In the genomic region with DNA sequence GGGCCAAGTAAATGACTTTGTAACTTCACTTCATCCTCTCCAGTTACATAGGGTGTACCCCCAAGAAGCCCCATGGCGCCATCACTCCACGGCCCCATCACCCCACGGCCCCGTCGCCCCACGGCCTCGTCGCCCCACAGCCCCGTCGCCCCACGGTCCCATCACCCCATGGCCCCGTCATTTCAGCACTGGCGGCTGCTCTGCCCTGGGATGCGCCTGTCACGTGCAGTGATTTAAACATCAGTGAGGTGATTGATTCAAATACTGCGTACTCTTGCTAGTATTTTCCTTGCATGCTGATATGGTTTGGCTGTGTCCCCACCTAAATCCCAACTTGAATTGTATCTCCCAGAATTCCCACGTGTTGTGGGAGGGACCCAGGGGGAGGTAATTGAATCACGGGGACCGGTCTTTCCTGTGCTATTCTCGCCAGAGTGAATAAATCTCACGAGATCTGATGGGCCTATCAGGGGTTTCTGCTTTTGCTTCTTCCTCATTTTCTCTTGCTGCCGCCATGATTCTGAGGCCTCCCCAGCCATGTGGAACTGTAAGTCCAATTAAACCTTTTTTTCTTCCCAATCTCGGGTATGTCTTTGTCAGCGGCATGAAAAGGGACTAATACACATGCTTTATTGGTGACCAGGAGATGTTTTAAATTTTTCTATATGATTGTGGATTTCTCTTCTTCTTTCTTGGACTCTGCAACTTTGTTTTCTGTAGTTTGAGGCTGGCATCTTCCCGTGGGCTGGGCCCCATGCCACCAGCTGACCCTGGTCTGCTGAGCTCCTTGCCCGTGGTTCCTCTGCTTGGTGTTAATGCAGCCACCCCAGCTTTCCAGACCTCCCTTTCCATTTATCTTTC, we compare ENCODE assay signal across 1 cellular context.
TF ChIP-seq lines count a peak whose summit lies in the region.

No MANE protein-coding gene starts in this region.

TF ChIP-seq in K562, 482 proteins besides CTCF, POLR2A, EP300 and RAD21 (continued from another document and continues in another):
- TF ChIP-seq C11orf30 (IDR thresholded peaks at IDR 0.05; ENCODE audit: low read depth), result peak; percentile 16; the same call in 1 of the 2 replicates
- no peak for TF ChIP-seq CHD4 (IDR thresholded peaks at IDR 0.05; ENCODE audit: insufficient read depth, insufficient replicate concordance, low read depth, low read length, poor library complexity, severe bottlenecking)
- TF ChIP-seq, protein P1, sequence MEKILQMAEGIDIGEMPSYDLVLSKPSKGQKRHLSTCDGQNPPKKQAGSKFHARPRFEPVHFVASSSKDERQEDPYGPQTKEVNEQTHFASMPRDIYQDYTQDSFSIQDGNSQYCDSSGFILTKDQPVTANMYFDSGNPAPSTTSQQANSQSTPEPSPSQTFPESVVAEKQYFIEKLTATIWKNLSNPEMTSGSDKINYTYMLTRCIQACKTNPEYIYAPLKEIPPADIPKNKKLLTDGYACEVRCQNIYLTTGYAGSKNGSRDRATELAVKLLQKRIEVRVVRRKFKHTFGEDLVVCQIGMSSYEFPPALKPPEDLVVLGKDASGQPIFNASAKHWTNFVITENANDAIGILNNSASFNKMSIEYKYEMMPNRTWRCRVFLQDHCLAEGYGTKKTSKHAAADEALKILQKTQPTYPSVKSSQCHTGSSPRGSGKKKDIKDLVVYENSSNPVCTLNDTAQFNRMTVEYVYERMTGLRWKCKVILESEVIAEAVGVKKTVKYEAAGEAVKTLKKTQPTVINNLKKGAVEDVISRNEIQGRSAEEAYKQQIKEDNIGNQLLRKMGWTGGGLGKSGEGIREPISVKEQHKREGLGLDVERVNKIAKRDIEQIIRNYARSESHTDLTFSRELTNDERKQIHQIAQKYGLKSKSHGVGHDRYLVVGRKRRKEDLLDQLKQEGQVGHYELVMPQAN (IDR thresholded peaks at IDR 0.05; ENCODE audit: borderline replicate concordance), result peak; percentile 81
- peak; percentile 18; the same call in 1 of the 2 replicates for TF ChIP-seq CC2D1A (IDR thresholded peaks at IDR 0.05)
- TF ChIP-seq POLR2B (IDR thresholded peaks at IDR 0.05; ENCODE audit: low read depth, partially characterized antibody), result peak; percentile 49
- TF ChIP-seq GABPA (tag; conservative IDR thresholded peaks at IDR 0.05; ENCODE audit: low read depth), result 0 out of 2 replicates have a peak, but pooled peaks have one; percentile 29
- TF ChIP-seq MTA1 (IDR thresholded peaks at IDR 0.05; ENCODE audit: borderline replicate concordance), result no peak
- TF ChIP-seq ELF2 (CRISPR knock-in tag; IDR thresholded peaks at IDR 0.05), result peak; percentile 81
- TF ChIP-seq, protein P2, sequence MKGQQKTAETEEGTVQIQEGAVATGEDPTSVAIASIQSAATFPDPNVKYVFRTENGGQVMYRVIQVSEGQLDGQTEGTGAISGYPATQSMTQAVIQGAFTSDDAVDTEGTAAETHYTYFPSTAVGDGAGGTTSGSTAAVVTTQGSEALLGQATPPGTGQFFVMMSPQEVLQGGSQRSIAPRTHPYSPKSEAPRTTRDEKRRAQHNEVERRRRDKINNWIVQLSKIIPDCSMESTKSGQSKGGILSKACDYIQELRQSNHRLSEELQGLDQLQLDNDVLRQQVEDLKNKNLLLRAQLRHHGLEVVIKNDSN (CRISPR knock-in tag; IDR thresholded peaks at IDR 0.05), result peak; percentile 77
- 0 out of 2 replicates have a peak, but pooled peaks have one; percentile 15 for TF ChIP-seq SMAD4 (CRISPR knock-in tag; conservative IDR thresholded peaks at IDR 0.05)
- peak; percentile 69 for TF ChIP-seq ZNF766 (CRISPR knock-in tag; conservative IDR thresholded peaks at IDR 0.05)
- TF ChIP-seq, protein P3, sequence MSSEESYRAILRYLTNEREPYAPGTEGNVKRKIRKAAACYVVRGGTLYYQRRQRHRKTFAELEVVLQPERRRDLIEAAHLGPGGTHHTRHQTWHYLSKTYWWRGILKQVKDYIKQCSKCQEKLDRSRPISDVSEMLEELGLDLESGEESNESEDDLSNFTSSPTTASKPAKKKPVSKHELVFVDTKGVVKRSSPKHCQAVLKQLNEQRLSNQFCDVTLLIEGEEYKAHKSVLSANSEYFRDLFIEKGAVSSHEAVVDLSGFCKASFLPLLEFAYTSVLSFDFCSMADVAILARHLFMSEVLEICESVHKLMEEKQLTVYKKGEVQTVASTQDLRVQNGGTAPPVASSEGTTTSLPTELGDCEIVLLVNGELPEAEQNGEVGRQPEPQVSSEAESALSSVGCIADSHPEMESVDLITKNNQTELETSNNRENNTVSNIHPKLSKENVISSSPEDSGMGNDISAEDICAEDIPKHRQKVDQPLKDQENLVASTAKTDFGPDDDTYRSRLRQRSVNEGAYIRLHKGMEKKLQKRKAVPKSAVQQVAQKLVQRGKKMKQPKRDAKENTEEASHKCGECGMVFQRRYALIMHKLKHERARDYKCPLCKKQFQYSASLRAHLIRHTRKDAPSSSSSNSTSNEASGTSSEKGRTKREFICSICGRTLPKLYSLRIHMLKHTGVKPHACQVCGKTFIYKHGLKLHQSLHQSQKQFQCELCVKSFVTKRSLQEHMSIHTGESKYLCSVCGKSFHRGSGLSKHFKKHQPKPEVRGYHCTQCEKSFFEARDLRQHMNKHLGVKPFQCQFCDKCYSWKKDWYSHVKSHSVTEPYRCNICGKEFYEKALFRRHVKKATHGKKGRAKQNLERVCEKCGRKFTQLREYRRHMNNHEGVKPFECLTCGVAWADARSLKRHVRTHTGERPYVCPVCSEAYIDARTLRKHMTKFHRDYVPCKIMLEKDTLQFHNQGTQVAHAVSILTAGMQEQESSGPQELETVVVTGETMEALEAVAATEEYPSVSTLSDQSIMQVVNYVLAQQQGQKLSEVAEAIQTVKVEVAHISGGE (CRISPR knock-in tag; IDR thresholded peaks at IDR 0.05), result peak in 1 of 3 experiments; percentile 17; a peak in 1 of 6 replicates
- TF ChIP-seq FOXA3 (CRISPR knock-in tag; conservative IDR thresholded peaks at IDR 0.05 in 1 of 2, IDR thresholded peaks at IDR 0.05 in 1 of 2), result peak in 1 of 2 experiments; percentile 38; a peak in 1 of 4 replicates
- no peak for TF ChIP-seq HEY1 (CRISPR knock-in tag; IDR thresholded peaks at IDR 0.05; ENCODE audit: borderline replicate concordance)
- 0 out of 2 replicates have a peak, but pooled peaks have one; percentile 46 for TF ChIP-seq PTTG1 (tag; IDR thresholded peaks at IDR 0.05; ENCODE audit: low read depth)
- no peak for TF ChIP-seq ZNF778 (CRISPR knock-in tag; IDR thresholded peaks at IDR 0.05)
- no peak for TF ChIP-seq HNRNPK (IDR thresholded peaks at IDR 0.05; ENCODE audit: low read depth, low read length, poor library complexity, severe bottlenecking)
- peak; percentile 17; the same call in 1 of the 2 replicates for TF ChIP-seq TAF7 (tag; IDR thresholded peaks at IDR 0.05)
- peak; percentile 28 to 90 (median 42) for TF ChIP-seq YY1 (IDR thresholded peaks at IDR 0.05; ENCODE audit: borderline replicate concordance in 1 of 3, control insufficient read depth in 1 of 3, extremely low read depth in 1 of 3, insufficient read depth in 3 of 3, insufficient read length in 1 of 3, insufficient replicate concordance in 2 of 3, low read depth in 1 of 3, low read length in 2 of 3)
- peak; percentile 57; the same call in 1 of the 2 replicates for TF ChIP-seq POLR2AphosphoS5 (IDR thresholded peaks at IDR 0.05; ENCODE audit: control insufficient read depth, insufficient read depth, low read depth, low read length)
- no peak for TF ChIP-seq FOXJ3 (CRISPR knock-in tag; IDR thresholded peaks at IDR 0.05)
- no peak for TF ChIP-seq PURB (CRISPR knock-in tag; IDR thresholded peaks at IDR 0.05; ENCODE audit: low read depth)
- TF ChIP-seq, protein P4, sequence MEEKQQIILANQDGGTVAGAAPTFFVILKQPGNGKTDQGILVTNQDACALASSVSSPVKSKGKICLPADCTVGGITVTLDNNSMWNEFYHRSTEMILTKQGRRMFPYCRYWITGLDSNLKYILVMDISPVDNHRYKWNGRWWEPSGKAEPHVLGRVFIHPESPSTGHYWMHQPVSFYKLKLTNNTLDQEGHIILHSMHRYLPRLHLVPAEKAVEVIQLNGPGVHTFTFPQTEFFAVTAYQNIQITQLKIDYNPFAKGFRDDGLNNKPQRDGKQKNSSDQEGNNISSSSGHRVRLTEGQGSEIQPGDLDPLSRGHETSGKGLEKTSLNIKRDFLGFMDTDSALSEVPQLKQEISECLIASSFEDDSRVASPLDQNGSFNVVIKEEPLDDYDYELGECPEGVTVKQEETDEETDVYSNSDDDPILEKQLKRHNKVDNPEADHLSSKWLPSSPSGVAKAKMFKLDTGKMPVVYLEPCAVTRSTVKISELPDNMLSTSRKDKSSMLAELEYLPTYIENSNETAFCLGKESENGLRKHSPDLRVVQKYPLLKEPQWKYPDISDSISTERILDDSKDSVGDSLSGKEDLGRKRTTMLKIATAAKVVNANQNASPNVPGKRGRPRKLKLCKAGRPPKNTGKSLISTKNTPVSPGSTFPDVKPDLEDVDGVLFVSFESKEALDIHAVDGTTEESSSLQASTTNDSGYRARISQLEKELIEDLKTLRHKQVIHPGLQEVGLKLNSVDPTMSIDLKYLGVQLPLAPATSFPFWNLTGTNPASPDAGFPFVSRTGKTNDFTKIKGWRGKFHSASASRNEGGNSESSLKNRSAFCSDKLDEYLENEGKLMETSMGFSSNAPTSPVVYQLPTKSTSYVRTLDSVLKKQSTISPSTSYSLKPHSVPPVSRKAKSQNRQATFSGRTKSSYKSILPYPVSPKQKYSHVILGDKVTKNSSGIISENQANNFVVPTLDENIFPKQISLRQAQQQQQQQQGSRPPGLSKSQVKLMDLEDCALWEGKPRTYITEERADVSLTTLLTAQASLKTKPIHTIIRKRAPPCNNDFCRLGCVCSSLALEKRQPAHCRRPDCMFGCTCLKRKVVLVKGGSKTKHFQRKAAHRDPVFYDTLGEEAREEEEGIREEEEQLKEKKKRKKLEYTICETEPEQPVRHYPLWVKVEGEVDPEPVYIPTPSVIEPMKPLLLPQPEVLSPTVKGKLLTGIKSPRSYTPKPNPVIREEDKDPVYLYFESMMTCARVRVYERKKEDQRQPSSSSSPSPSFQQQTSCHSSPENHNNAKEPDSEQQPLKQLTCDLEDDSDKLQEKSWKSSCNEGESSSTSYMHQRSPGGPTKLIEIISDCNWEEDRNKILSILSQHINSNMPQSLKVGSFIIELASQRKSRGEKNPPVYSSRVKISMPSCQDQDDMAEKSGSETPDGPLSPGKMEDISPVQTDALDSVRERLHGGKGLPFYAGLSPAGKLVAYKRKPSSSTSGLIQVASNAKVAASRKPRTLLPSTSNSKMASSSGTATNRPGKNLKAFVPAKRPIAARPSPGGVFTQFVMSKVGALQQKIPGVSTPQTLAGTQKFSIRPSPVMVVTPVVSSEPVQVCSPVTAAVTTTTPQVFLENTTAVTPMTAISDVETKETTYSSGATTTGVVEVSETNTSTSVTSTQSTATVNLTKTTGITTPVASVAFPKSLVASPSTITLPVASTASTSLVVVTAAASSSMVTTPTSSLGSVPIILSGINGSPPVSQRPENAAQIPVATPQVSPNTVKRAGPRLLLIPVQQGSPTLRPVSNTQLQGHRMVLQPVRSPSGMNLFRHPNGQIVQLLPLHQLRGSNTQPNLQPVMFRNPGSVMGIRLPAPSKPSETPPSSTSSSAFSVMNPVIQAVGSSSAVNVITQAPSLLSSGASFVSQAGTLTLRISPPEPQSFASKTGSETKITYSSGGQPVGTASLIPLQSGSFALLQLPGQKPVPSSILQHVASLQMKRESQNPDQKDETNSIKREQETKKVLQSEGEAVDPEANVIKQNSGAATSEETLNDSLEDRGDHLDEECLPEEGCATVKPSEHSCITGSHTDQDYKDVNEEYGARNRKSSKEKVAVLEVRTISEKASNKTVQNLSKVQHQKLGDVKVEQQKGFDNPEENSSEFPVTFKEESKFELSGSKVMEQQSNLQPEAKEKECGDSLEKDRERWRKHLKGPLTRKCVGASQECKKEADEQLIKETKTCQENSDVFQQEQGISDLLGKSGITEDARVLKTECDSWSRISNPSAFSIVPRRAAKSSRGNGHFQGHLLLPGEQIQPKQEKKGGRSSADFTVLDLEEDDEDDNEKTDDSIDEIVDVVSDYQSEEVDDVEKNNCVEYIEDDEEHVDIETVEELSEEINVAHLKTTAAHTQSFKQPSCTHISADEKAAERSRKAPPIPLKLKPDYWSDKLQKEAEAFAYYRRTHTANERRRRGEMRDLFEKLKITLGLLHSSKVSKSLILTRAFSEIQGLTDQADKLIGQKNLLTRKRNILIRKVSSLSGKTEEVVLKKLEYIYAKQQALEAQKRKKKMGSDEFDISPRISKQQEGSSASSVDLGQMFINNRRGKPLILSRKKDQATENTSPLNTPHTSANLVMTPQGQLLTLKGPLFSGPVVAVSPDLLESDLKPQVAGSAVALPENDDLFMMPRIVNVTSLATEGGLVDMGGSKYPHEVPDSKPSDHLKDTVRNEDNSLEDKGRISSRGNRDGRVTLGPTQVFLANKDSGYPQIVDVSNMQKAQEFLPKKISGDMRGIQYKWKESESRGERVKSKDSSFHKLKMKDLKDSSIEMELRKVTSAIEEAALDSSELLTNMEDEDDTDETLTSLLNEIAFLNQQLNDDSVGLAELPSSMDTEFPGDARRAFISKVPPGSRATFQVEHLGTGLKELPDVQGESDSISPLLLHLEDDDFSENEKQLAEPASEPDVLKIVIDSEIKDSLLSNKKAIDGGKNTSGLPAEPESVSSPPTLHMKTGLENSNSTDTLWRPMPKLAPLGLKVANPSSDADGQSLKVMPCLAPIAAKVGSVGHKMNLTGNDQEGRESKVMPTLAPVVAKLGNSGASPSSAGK (IDR thresholded peaks at IDR 0.05), result peak; percentile 95
- TF ChIP-seq DIDO1 (tag; IDR thresholded peaks at IDR 0.05; ENCODE audit: low read depth), result peak; percentile 74
- no peak for TF ChIP-seq SRSF3 (IDR thresholded peaks at IDR 0.05; ENCODE audit: insufficient read depth, low read length)
- TF ChIP-seq HDAC1 (IDR thresholded peaks at IDR 0.05), result peak in 1 of 2 experiments; percentile 43; a peak in 1 of 4 replicates
- no peak for TF ChIP-seq SIN3A (IDR thresholded peaks at IDR 0.05; ENCODE audit: borderline replicate concordance in 2 of 2, control insufficient read depth in 1 of 2, low read depth in 2 of 2, low read length in 2 of 2)
- TF ChIP-seq, protein P5, sequence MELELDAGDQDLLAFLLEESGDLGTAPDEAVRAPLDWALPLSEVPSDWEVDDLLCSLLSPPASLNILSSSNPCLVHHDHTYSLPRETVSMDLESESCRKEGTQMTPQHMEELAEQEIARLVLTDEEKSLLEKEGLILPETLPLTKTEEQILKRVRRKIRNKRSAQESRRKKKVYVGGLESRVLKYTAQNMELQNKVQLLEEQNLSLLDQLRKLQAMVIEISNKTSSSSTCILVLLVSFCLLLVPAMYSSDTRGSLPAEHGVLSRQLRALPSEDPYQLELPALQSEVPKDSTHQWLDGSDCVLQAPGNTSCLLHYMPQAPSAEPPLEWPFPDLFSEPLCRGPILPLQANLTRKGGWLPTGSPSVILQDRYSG (tag; conservative IDR thresholded peaks at IDR 0.05; ENCODE audit: low read depth), result peak; percentile 70; the same call in 1 of the 2 replicates
- TF ChIP-seq POLR2H (tag; IDR thresholded peaks at IDR 0.05; ENCODE audit: low read depth), result peak; percentile 79
- TF ChIP-seq FOXM1 (IDR thresholded peaks at IDR 0.05; ENCODE audit: low read depth), result no peak
- no peak for TF ChIP-seq FOXM1 (CRISPR knock-in tag; IDR thresholded peaks at IDR 0.05; ENCODE audit: low read depth)
- TF ChIP-seq, protein P6, sequence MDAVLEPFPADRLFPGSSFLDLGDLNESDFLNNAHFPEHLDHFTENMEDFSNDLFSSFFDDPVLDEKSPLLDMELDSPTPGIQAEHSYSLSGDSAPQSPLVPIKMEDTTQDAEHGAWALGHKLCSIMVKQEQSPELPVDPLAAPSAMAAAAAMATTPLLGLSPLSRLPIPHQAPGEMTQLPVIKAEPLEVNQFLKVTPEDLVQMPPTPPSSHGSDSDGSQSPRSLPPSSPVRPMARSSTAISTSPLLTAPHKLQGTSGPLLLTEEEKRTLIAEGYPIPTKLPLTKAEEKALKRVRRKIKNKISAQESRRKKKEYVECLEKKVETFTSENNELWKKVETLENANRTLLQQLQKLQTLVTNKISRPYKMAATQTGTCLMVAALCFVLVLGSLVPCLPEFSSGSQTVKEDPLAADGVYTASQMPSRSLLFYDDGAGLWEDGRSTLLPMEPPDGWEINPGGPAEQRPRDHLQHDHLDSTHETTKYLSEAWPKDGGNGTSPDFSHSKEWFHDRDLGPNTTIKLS (IDR thresholded peaks at IDR 0.05; ENCODE audit: borderline replicate concordance, low read depth), result peak; percentile 86
- TF ChIP-seq EP400 (IDR thresholded peaks at IDR 0.05), result peak; percentile 92
- peak; percentile 19 for TF ChIP-seq BRD9 (IDR thresholded peaks at IDR 0.05; ENCODE audit: low read depth, partially characterized antibody)
